Comparison of ENCODE assay signal across 19 cellular contexts in genomic region chr10:91525939-91526712, GRCh38.
DNase-seq lines count a peak whose midpoint lies in the region; ATAC-seq and TF ChIP-seq lines count a peak whose summit lies in the region.
"Had no signal": no experiment of that assay in that cellular context is flagged by ENCODE, and none has a peak within 500 bp of the region (broad histone marks: within the 10 kb centered on the region; RNA-seq: fewer than 3 reads in every experiment).

No MANE protein-coding gene starts in this region.

- no peak for TF ChIP-seq RAD21 in IMR-90 (IDR thresholded peaks at IDR 0.05; ENCODE audit: low read length)

- H2BK5ac ChIP-seq in IMR-90 (ENCODE audit: low read depth, low read length, poor library complexity, severe bottlenecking) = no peak overlapping the region
- H2BK5ac ChIP-seq in neuronal stem cell (ENCODE audit: low read length) = no peak overlapping the region

- peaks cover 4% of the 10 kb centered on the region for H3K9me3 Mint-ChIP-seq in Calu3 (ENCODE audit: low read depth, unreplicated experiment)
- peaks cover 3% of the 10 kb centered on the region for H3K9me3 Mint-ChIP-seq in progenitor cell of endocrine pancreas (ENCODE audit: low read depth)

- no peak for TF ChIP-seq POLR2A in IMR-90 (IDR thresholded peaks at IDR 0.05; ENCODE audit: low read depth, low read length)

- no peak overlapping the region for H2BK12ac ChIP-seq in neuronal stem cell (ENCODE audit: low read length)

- H3K4ac ChIP-seq in IMR-90 (ENCODE audit: low read depth, low read length) = no peak overlapping the region
- no peak overlapping the region for H3K4ac ChIP-seq in neuronal stem cell (ENCODE audit: low read length)

- H3K36me3 ChIP-seq in left ventricle myocardium inferior (no peaks in the 10 kb centered on the region), IMR-90 (ENCODE audit: control insufficient read depth, insufficient read depth, low read length) (no peaks in the 10 kb centered on the region), neuronal stem cell (replicated peaks in 1 of 2; ENCODE audit: control insufficient read depth in 2 of 2, insufficient read depth in 2 of 2, low read length in 2 of 2) (no peaks in the 10 kb centered on the region)
- H3K36me3 ChIP-seq: HAP-1, Peyer's patch had no signal

- dilution Hi-C loops in IMR-90 (cut with HindIII; ENCODE audit: low sequenced_read_pairs, unreplicated experiment) = no loop called here

- H2BK20ac ChIP-seq in IMR-90 (ENCODE audit: low read depth, low read length) = no peak overlapping the region

- DNase-seq in Right ventricle myocardium inferior (ENCODE audit: missing footprints) = no peak
- no peak for DNase-seq in left ventricle myocardium inferior
- no peak for DNase-seq in IMR-90
- peak; percentile 49 for DNase-seq in fibroblast of villous mesenchyme (ENCODE audit: low read depth)
- no peak for DNase-seq in neuronal stem cell (ENCODE audit: low spot score)
- DNase-seq in Calu3 = no peak
- no peak for DNase-seq in progenitor cell of endocrine pancreas (ENCODE audit: low spot score, unreplicated experiment)
- DNase-seq: CD4-positive, CD25-positive, alpha-beta regulatory T cell; MM.1S; NCI-H1105; NCI-H187; NCI-H2171 treated with DMSO at 0.1 percent for 48 hours; NCI-H774; Peyer's patch; SHP77 treated with DMSO at 0.1 percent for 48 hours had no signal

- no peak overlapping the region for H3K56ac ChIP-seq in IMR-90 (ENCODE audit: extremely low read depth, insufficient read depth, low read length)

- peaks cover 2% of the 10 kb centered on the region for H3K4me1 ChIP-seq in left ventricle myocardium inferior
- no peaks in the 10 kb centered on the region for H3K4me1 ChIP-seq in IMR-90 (ENCODE audit: control insufficient read depth, insufficient read depth, low read length)
- peaks cover 0 to 1% of the 10 kb centered on the region in 2 donors for H3K4me1 ChIP-seq in neuronal stem cell (ENCODE audit: control insufficient read depth in 2 of 2, insufficient read depth in 1 of 2, low read depth in 1 of 2, low read length in 2 of 2)
- H3K4me1 ChIP-seq: HAP-1, Peyer's patch had no signal

- H3K9ac ChIP-seq in IMR-90 (ENCODE audit: low read depth, low read length) = no peak overlapping the region
- no peak overlapping the region for H3K9ac ChIP-seq in neuronal stem cell (ENCODE audit: low read depth, low read length, poor library complexity)
- H3K9ac ChIP-seq: KMS-11 had no signal

- H3K79me1 ChIP-seq in IMR-90 (ENCODE audit: low read depth in 1 of 2, low read length in 2 of 2) = no peaks in the 10 kb centered on the region
- no peaks in the 10 kb centered on the region for H3K79me1 ChIP-seq in neuronal stem cell (ENCODE audit: low read depth, low read length)

- no peak overlapping the region for H4K91ac ChIP-seq in IMR-90 (ENCODE audit: insufficient read depth, low read depth, low read length)
- H4K91ac ChIP-seq in neuronal stem cell (ENCODE audit: low read depth, low read length, poor library complexity) = no peak overlapping the region

- H3K14ac ChIP-seq in IMR-90 (replicated peaks; ENCODE audit: low read depth, low read length) = no peak overlapping the region
- H3K14ac ChIP-seq in neuronal stem cell (ENCODE audit: low read length) = no peak overlapping the region

- H3K4me3 Mint-ChIP-seq in Calu3 (ENCODE audit: low read depth, unreplicated experiment) = no peak overlapping the region
- H3K4me3 Mint-ChIP-seq in progenitor cell of endocrine pancreas (ENCODE audit: low read depth) = no peak overlapping the region
- H3K4me3 Mint-ChIP-seq: CD4-positive, CD25-positive, alpha-beta regulatory T cell had no signal

- H3K23ac ChIP-seq in IMR-90 (ENCODE audit: low read depth, low read length) = no peak overlapping the region
- no peak overlapping the region for H3K23ac ChIP-seq in neuronal stem cell (ENCODE audit: low read depth, low read length, poor library complexity)

- H3K27ac ChIP-seq in left ventricle myocardium inferior (replicated peaks) (no peak overlapping the region), IMR-90 (ENCODE audit: insufficient read depth, low read length) (no peak overlapping the region), neuronal stem cell (replicated peaks; ENCODE audit: low read length) (no peak overlapping the region)
- H3K27ac ChIP-seq: HL-60, KMS-11, Peyer's patch had no signal

- no peaks in the 10 kb centered on the region for H3K27me3 ChIP-seq in left ventricle myocardium inferior (ENCODE audit: low read depth)
- no peaks in the 10 kb centered on the region; the same call in 1 of the 2 replicates for H3K27me3 ChIP-seq in IMR-90 (ENCODE audit: control insufficient read depth, insufficient read depth, low read length)
- no peaks in the 10 kb centered on the region for H3K27me3 ChIP-seq in neuronal stem cell (ENCODE audit: control insufficient read depth in 3 of 3, insufficient read depth in 3 of 3, low read depth in 1 of 3, low read length in 3 of 3)
- H3K27me3 ChIP-seq: Peyer's patch had no signal

- H2BK15ac ChIP-seq in IMR-90 (ENCODE audit: low read depth, low read length) (no peak overlapping the region), neuronal stem cell (ENCODE audit: low read length) (no peak overlapping the region)

- H4K20me1 ChIP-seq in IMR-90 (ENCODE audit: insufficient read depth, low read length) = no peaks in the 10 kb centered on the region

- CTCF ChIA-PET in IMR-90 (lab: Yijun Ruan, JAX) = no interaction called here
- CTCF ChIA-PET in Calu3 (lab: Charles Lee) = interaction anchor here (0.8 kb wide), 1 partner anchor 26 kb away, joined by 3 read pairs; no protein-coding TSS in a partner anchor

- ATAC-seq in Right ventricle myocardium inferior (peak; percentile 8), IMR-90 (ENCODE audit: low read depth) (no peak; the same call in 1 of the 2 replicates), HG03159 (IDR thresholded peaks at IDR 0.05; ENCODE audit: unreplicated experiment) (no peak)

- H4K5ac ChIP-seq in IMR-90 (ENCODE audit: low read depth, low read length) = no peak overlapping the region

- H3K4me3 ChIP-seq in left ventricle myocardium inferior (no peak overlapping the region), IMR-90 (ENCODE audit: insufficient read depth, low read depth, low read length) (no peak overlapping the region), fibroblast of villous mesenchyme (ENCODE audit: low read depth, low read length) (no peak overlapping the region), neuronal stem cell (ENCODE audit: low read length in 2 of 2) (no peak overlapping the region)
- H3K4me3 ChIP-seq: HAP-1, Peyer's patch had no signal

- no peak overlapping the region for H3K4me2 ChIP-seq in IMR-90 (ENCODE audit: low read depth, low read length)
- no peak overlapping the region for H3K4me2 ChIP-seq in neuronal stem cell (ENCODE audit: insufficient read depth, low read length, poor library complexity, severe bottlenecking)
- H3K4me2 ChIP-seq: KMS-11 had no signal

- H2AK9ac ChIP-seq in IMR-90 (replicated peaks; ENCODE audit: low read depth, low read length, poor library complexity) = peak overlapping the region; percentile 39

- H3K36me3 Mint-ChIP-seq in Calu3 (ENCODE audit: insufficient read depth, unreplicated experiment) (no peaks in the 10 kb centered on the region), progenitor cell of endocrine pancreas (ENCODE audit: insufficient read depth) (peaks cover 11% of the 10 kb centered on the region)
- H3K36me3 Mint-ChIP-seq: CD4-positive, CD25-positive, alpha-beta regulatory T cell had no signal

- no peak overlapping the region for H3K27ac Mint-ChIP-seq in Calu3 (ENCODE audit: unreplicated experiment)
- H3K27ac Mint-ChIP-seq in progenitor cell of endocrine pancreas = no peak overlapping the region
- H3K27ac Mint-ChIP-seq: CD4-positive, CD25-positive, alpha-beta regulatory T cell had no signal

- no peak overlapping the region for H2BK120ac ChIP-seq in IMR-90 (ENCODE audit: low read depth, low read length)
- H2BK120ac ChIP-seq in neuronal stem cell (ENCODE audit: low read depth, low read length) = no peak overlapping the region

- peak overlapping the region; percentile 38 for H2AFZ ChIP-seq in IMR-90 (replicated peaks; ENCODE audit: low read length, poor library complexity)
- no peak overlapping the region for H2AFZ ChIP-seq in neuronal stem cell (ENCODE audit: low read length)

- POLR2A ChIA-PET in IMR-90 (lab: Charles Lee; ENCODE audit: unreplicated experiment) = no interaction called here

- H3K18ac ChIP-seq in IMR-90 (ENCODE audit: low read depth, low read length) (no peak overlapping the region), neuronal stem cell (ENCODE audit: low read length) (no peak overlapping the region)

- TF ChIP-seq CTCF in left ventricle myocardium inferior (IDR thresholded peaks at IDR 0.05; ENCODE audit: borderline replicate concordance) (no peak), IMR-90 (conservative IDR thresholded peaks at IDR 0.05; ENCODE audit: low read depth, low read length) (no peak), fibroblast of villous mesenchyme (IDR thresholded peaks at IDR 0.05; ENCODE audit: insufficient read depth, low read depth, low read length) (no peak), Calu3 (IDR thresholded peaks at IDR 0.05; ENCODE audit: unreplicated experiment) (no peak), progenitor cell of endocrine pancreas (IDR thresholded peaks at IDR 0.05; ENCODE audit: unreplicated experiment) (no peak)

- no CpG with 5 or more reads among the region's 4 CpGs for WGBS in IMR-90 (ENCODE audit: extremely low coverage in 2 of 2, insufficient read length in 1 of 2), 2 experiments
- WGBS in neuronal stem cell (ENCODE audit: extremely low coverage in 2 of 2, insufficient read length in 2 of 2, insufficient replicate concordance in 1 of 2), 2 donors = no CpG with 5 or more reads among the region's 4 CpGs

- H4K8ac ChIP-seq in IMR-90 (ENCODE audit: low read depth in 2 of 2, low read length in 2 of 2) (no peak overlapping the region), neuronal stem cell (ENCODE audit: low read depth, low read length) (peak overlapping the region; percentile 19)

- H3K9me3 ChIP-seq in left ventricle myocardium inferior (replicated peaks) (no peaks in the 10 kb centered on the region), IMR-90 (ENCODE audit: control insufficient read depth, insufficient read depth, low read length) (no peaks in the 10 kb centered on the region), neuronal stem cell (replicated peaks in 1 of 2; ENCODE audit: control insufficient read depth in 2 of 2, insufficient read depth in 1 of 2, low read depth in 1 of 2, low read length in 2 of 2) (no peaks in the 10 kb centered on the region)
- H3K9me3 ChIP-seq: HAP-1, Peyer's patch had no signal

- in situ Hi-C loops in IMR-90 (cut with MboI; ENCODE audit: low sequenced_read_pairs) = no loop called here

- no peaks in the 10 kb centered on the region for H3K9me1 ChIP-seq in IMR-90 (ENCODE audit: insufficient read depth, low read length)

- BruUV-seq in IMR-90 (replicated peaks; lab: Mats Ljungman, UMichigan) (no TSS peak), Calu3 (replicated peaks; lab: Mats Ljungman, UMichigan) (no TSS peak)

- H3K4me1 Mint-ChIP-seq in Calu3 (ENCODE audit: low read depth, unreplicated experiment) (no peaks in the 10 kb centered on the region), progenitor cell of endocrine pancreas (ENCODE audit: low read depth) (peaks cover 3% of the 10 kb centered on the region)

- H3K27me3 Mint-ChIP-seq in Calu3 (ENCODE audit: unreplicated experiment) (no peaks in the 10 kb centered on the region), progenitor cell of endocrine pancreas (no peaks in the 10 kb centered on the region)

- H2AK5ac ChIP-seq in IMR-90 (ENCODE audit: low read depth, low read length) (no peak overlapping the region), neuronal stem cell (ENCODE audit: low read depth, low read length) (no peak overlapping the region)

- intact Hi-C loops in Right ventricle myocardium inferior (cut with DNase I) (no loop called here), left ventricle myocardium inferior (cut with micrococcal nuclease) (no loop called here), IMR-90 (cut with micrococcal nuclease) (no loop called here), Calu3 (cut with micrococcal nuclease; ENCODE audit: unreplicated experiment) (no loop called here)
